In the genomic region with DNA sequence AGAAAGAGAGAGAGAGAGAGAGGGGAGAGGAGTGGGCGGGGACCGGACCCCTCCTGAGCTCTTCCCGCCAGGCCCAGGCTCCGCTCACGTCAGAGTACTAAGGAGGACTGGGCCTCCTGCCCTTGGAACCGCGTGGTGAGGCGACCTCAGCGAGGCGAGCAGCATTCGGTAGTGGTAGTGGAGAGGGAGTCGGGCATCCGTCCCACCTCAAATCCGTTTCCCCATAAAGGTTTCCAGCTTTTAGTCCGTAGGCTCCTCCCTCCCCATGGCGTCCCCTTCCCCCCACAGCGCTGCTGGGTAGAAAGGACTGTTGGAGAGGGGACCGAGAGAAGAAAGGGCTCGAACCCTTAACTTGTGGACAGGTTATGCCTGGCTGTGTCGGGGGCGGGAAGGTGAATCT, we compare ENCODE assay signal across 22 cellular contexts.
DNase-seq lines count a peak whose midpoint lies in the region; ATAC-seq and TF ChIP-seq lines count a peak whose summit lies in the region.
"Had no signal": no experiment of that assay in that cellular context is flagged by ENCODE, and none has a peak within 500 bp of the region (broad histone marks: within the 10 kb centered on the region; RNA-seq: fewer than 3 reads in every experiment).

No MANE protein-coding gene starts in this region.

- H3K9me3 ChIP-seq in iPS-18a (ENCODE audit: control insufficient read depth, low read depth, low read length), result no peaks in the 10 kb centered on the region
- no peaks in the 10 kb centered on the region for H3K9me3 ChIP-seq in neural progenitor cell (ENCODE audit: low read depth)
- H3K9me3 ChIP-seq: BE2C had no signal

- no peaks in the 10 kb centered on the region for H3K79me2 ChIP-seq in neural progenitor cell (ENCODE audit: low read depth)

- ATAC-seq in HG03039 (IDR thresholded peaks at IDR 0.05; ENCODE audit: unreplicated experiment), result no peak
- no peak for ATAC-seq in left cardiac atrium

- H3K9ac ChIP-seq in iPS-18a (ENCODE audit: low read length) (no peak overlapping the region), neural progenitor cell (no peak overlapping the region)
- H3K9ac ChIP-seq: KMS-11 had no signal

- TF ChIP-seq CTCF in neural progenitor cell (IDR thresholded peaks at IDR 0.05), result no peak
- TF ChIP-seq CTCF in progenitor cell of endocrine pancreas (IDR thresholded peaks at IDR 0.05; ENCODE audit: unreplicated experiment), result no peak

- H3K36me3 ChIP-seq in H7 (replicated peaks; ENCODE audit: control insufficient read depth, insufficient read depth, low read length) (no peaks in the 10 kb centered on the region), iPS-18a (ENCODE audit: control insufficient read depth, low read depth, low read length) (no peaks in the 10 kb centered on the region), neural progenitor cell (no peaks in the 10 kb centered on the region)
- H3K36me3 ChIP-seq: BE2C had no signal

- peak overlapping the region; percentile 67 for H3K4me3 Mint-ChIP-seq in neural progenitor cell
- no peak overlapping the region for H3K4me3 Mint-ChIP-seq in progenitor cell of endocrine pancreas (ENCODE audit: low read depth)
- H3K4me3 Mint-ChIP-seq: CD4-positive, CD25-positive, alpha-beta regulatory T cell; HFFc6 had no signal

- DNase-seq in H7 (peak; percentile 57), ecto neural progenitor cell (ENCODE audit: low spot score) (peak; percentile 59), neural progenitor cell (ENCODE audit: low spot score) (peak; percentile 60), AG08395 (ENCODE audit: low spot score) (no peak), left cardiac atrium (no peak), progenitor cell of endocrine pancreas (ENCODE audit: low spot score, unreplicated experiment) (no peak)
- DNase-seq: BE2C; CD4-positive, CD25-positive, alpha-beta regulatory T cell; COR-L47; DMS153; GOT3; HFFc6; MV-4-11; NCI-H1417; NCI-H187; NCI-H2107; NCI-H510A; NCI-H774; SHP77 had no signal

- peak overlapping the region; percentile 72 for H3K4me2 ChIP-seq in neural progenitor cell
- H3K4me2 ChIP-seq: KMS-11 had no signal

- peak overlapping the region; percentile 53 for H2AFZ ChIP-seq in neural progenitor cell (replicated peaks)

- H3K9me3 Mint-ChIP-seq in neural progenitor cell, result peaks cover 5% of the 10 kb centered on the region
- H3K9me3 Mint-ChIP-seq in progenitor cell of endocrine pancreas (ENCODE audit: low read depth), result no peaks in the 10 kb centered on the region
- H3K9me3 Mint-ChIP-seq: HFFc6 had no signal

- H3K27ac Mint-ChIP-seq in neural progenitor cell, result peak overlapping the region; percentile 79
- no peak overlapping the region for H3K27ac Mint-ChIP-seq in progenitor cell of endocrine pancreas
- H3K27ac Mint-ChIP-seq: HFFc6 had no signal

- H3K27me3 Mint-ChIP-seq in neural progenitor cell (ENCODE audit: insufficient read depth, low read depth), result peaks cover 30% of the 10 kb centered on the region
- H3K27me3 Mint-ChIP-seq in progenitor cell of endocrine pancreas, result peaks cover 93% of the 10 kb centered on the region

- intact Hi-C loops in left cardiac atrium (cut with DNase I), result no loop called here

- no peak overlapping the region for H3K27ac ChIP-seq in iPS-18a (ENCODE audit: low read length)
- no peak overlapping the region for H3K27ac ChIP-seq in neural progenitor cell
- H3K27ac ChIP-seq: KMS-11 had no signal

- H3K4me1 ChIP-seq in iPS-18a (ENCODE audit: control insufficient read depth, low read depth, low read length) (peaks cover 51% of the 10 kb centered on the region), neural progenitor cell (peaks cover 21% of the 10 kb centered on the region)
- H3K4me1 ChIP-seq: BE2C had no signal

- H3K4me1 Mint-ChIP-seq in neural progenitor cell (peaks cover 75% of the 10 kb centered on the region), progenitor cell of endocrine pancreas (ENCODE audit: low read depth) (peaks cover 14% of the 10 kb centered on the region)

- H3F3A ChIP-seq in neural progenitor cell (ENCODE audit: low read depth), result peaks cover 17% of the 10 kb centered on the region

- H3K4me3 ChIP-seq in H7 (ENCODE audit: insufficient read depth, low read depth, low read length), result peak overlapping the region; percentile 34
- H3K4me3 ChIP-seq in iPS-18a (ENCODE audit: low read length), result peak overlapping the region; percentile 26
- H3K4me3 ChIP-seq in neural progenitor cell, result peak overlapping the region; percentile 11

- H3K36me3 Mint-ChIP-seq in neural progenitor cell (peaks cover 13% of the 10 kb centered on the region), progenitor cell of endocrine pancreas (ENCODE audit: insufficient read depth) (no peaks in the 10 kb centered on the region)

- peaks cover 22% of the 10 kb centered on the region for H4K20me1 ChIP-seq in neural progenitor cell (ENCODE audit: low read depth)

- H3K27me3 ChIP-seq in H7 (ENCODE audit: control insufficient read depth, insufficient read depth, low read length) (peaks cover 69% of the 10 kb centered on the region), iPS-18a (ENCODE audit: control insufficient read depth, insufficient read depth, low read length) (peaks cover 81% of the 10 kb centered on the region), neural progenitor cell (peaks cover 97% of the 10 kb centered on the region)
- H3K27me3 ChIP-seq: BE2C had no signal

Comparison
In these comparisons a context has a peak if more than half of its experiments do, and no peak if none do; other contexts are left out.
1. DNase-seq: peak in H7 (single experiment), ecto neural progenitor cell (single experiment) and neural progenitor cell (single experiment); none in AG08395 (single experiment), left cardiac atrium (single experiment) and progenitor cell of endocrine pancreas (single experiment).
2. Peak in every context shown above with its lines, with median percentiles within 50 percentile points of each other: H3K4me3 ChIP-seq.